Comparison of ENCODE assay signal across 12 cellular contexts in the genomic region with DNA sequence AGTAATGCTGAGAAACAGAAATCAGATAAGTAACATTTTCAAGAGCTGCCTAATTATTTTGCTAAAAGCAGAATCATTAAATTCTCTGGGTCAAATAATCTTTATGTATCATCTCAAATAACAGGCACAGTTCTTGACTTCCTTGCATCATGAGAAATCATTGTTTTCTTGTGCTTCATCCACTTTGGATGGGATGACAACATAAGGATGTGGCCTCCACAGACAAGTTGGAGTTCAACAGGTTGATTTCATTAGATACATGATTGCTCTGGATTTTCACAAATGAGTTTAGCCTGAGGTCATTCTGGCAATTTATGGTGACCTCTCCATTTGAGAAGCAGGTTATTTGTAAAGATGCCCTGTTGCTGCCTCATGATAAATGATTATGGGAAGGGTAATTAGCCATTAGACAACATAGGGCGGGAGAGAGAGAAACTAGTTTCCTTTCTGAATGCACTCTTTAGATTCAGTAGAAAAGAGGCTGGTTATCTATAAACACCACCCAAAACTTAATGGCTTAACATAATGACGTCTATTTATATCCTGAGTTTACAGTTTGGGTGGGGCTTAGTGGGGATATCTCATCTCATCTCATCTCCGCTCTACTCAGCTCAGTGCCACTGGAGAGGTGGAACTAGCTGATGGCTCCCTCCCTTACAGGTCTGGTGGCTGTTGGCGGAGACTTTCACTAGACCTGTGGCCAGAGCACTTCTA. TPM values are rescaled to one million over a fixed set of nuclear protein-coding genes. Genes with fewer than 3 reads are reported as not detected.
DNase-seq lines count a peak whose midpoint lies in the region; ATAC-seq and TF ChIP-seq lines count a peak whose summit lies in the region.
"Had no signal": no experiment of that assay in that cellular context is flagged by ENCODE, and none has a peak within 500 bp of the region (broad histone marks: within the 10 kb centered on the region; RNA-seq: fewer than 3 reads in every experiment).

No MANE protein-coding gene starts in this region.

- peaks cover 15 to 62% of the 10 kb centered on the region in 2 experiments for H3K79me1 ChIP-seq in IMR-90 (ENCODE audit: low read depth in 1 of 2, low read length in 2 of 2)

- H3K56ac ChIP-seq in IMR-90 (ENCODE audit: extremely low read depth, insufficient read depth, low read length) = no peak overlapping the region

- dilution Hi-C loops in IMR-90 (cut with HindIII; ENCODE audit: low sequenced_read_pairs, unreplicated experiment) = no loop called here

- H3K27ac ChIP-seq in IMR-90 (ENCODE audit: insufficient read depth, low read length) (no peak overlapping the region), cingulate gyrus (ENCODE audit: low read depth, low read length) (peak overlapping the region; percentile 32)
- H3K27ac ChIP-seq: HL-60, suprapubic skin had no signal

- H3K9ac ChIP-seq in IMR-90 (ENCODE audit: low read depth, low read length) = no peak overlapping the region

- peaks cover 7% of the 10 kb centered on the region for H3K36me3 ChIP-seq in IMR-90 (ENCODE audit: control insufficient read depth, insufficient read depth, low read length)

- H3K27ac Mint-ChIP-seq in osteocyte (ENCODE audit: unreplicated experiment) = peak overlapping the region; percentile 34

- H2AFZ ChIP-seq in IMR-90 (replicated peaks; ENCODE audit: low read length, poor library complexity) = no peak overlapping the region

- H3K36me3 Mint-ChIP-seq in osteocyte (ENCODE audit: unreplicated experiment) = peaks cover 16% of the 10 kb centered on the region

- no peak overlapping the region for H4K8ac ChIP-seq in IMR-90 (ENCODE audit: low read depth in 2 of 2, low read length in 2 of 2)

- TF ChIP-seq RAD21 in IMR-90 (IDR thresholded peaks at IDR 0.05; ENCODE audit: low read length) = no peak

- H3K9me1 ChIP-seq in IMR-90 (ENCODE audit: insufficient read depth, low read length) = peaks cover 13% of the 10 kb centered on the region

- no peak overlapping the region for H3K4me3 Mint-ChIP-seq in osteocyte (ENCODE audit: unreplicated experiment)

- H4K20me1 ChIP-seq in IMR-90 (ENCODE audit: insufficient read depth, low read length) = no peaks in the 10 kb centered on the region

- 100% methylated on average over 1 of the region's 4 CpGs; no CpG with 5 or more reads in 1 of the 2 experiments for WGBS in IMR-90 (ENCODE audit: extremely low coverage in 2 of 2, insufficient read length in 1 of 2), 2 experiments

- no peaks in the 10 kb centered on the region for H3K9me3 Mint-ChIP-seq in osteocyte (ENCODE audit: unreplicated experiment)

- no peak for TF ChIP-seq POLR2A in IMR-90 (IDR thresholded peaks at IDR 0.05; ENCODE audit: low read depth, low read length)

- peak overlapping the region; percentile 40; the same call in 1 of the 2 replicates for H3K23ac ChIP-seq in IMR-90 (ENCODE audit: low read depth, low read length)

- intact Hi-C loops in IMR-90 (cut with micrococcal nuclease) = no loop called here

- H2BK20ac ChIP-seq in IMR-90 (ENCODE audit: low read depth, low read length) = peak overlapping the region; percentile 24; the same call in 1 of the 2 replicates

- peak overlapping the region; percentile 18 for H2BK5ac ChIP-seq in IMR-90 (ENCODE audit: low read depth, low read length, poor library complexity, severe bottlenecking)

- DNase-seq in NCI-H1417 (lab: John Stamatoyannopoulos, UW) (peak in 2 of 3 experiments; percentile 9 to 56), NCI-H1417 treated with DMSO at 0.1 percent for 48 hours (lab: John Stamatoyannopoulos, UW) (no peak), IMR-90 (no peak), osteocyte (ENCODE audit: extremely low spot score, unreplicated experiment) (no peak), SW480 (ENCODE audit: low spot score) (no peak), GOT3 (lab: John Stamatoyannopoulos, UW) (no peak), NCI-H2029 treated with DMSO at 0.1 percent for 48 hours (lab: John Stamatoyannopoulos, UW) (no peak)
- DNase-seq: MM.1S, Peyer's patch had no signal

- no TSS peak for BruUV-seq in IMR-90 (replicated peaks; lab: Mats Ljungman, UMichigan)

- no peak overlapping the region for H3K14ac ChIP-seq in IMR-90 (replicated peaks; ENCODE audit: low read depth, low read length)

- H2BK120ac ChIP-seq in IMR-90 (ENCODE audit: low read depth, low read length) = no peak overlapping the region; the same call in 1 of the 2 replicates

- H3K4me3 ChIP-seq in IMR-90 (ENCODE audit: insufficient read depth, low read depth, low read length) = no peak overlapping the region
- H3K4me3 ChIP-seq: Peyer's patch, suprapubic skin had no signal

- peak overlapping the region; percentile 37; the same call in 1 of the 3 replicates for H2BK15ac ChIP-seq in IMR-90 (ENCODE audit: low read depth, low read length)

- no peak overlapping the region for H2AK9ac ChIP-seq in IMR-90 (replicated peaks; ENCODE audit: low read depth, low read length, poor library complexity)

- peaks cover 16% of the 10 kb centered on the region for H3K4me1 ChIP-seq in IMR-90 (ENCODE audit: control insufficient read depth, insufficient read depth, low read length)

- no peak overlapping the region for H4K91ac ChIP-seq in IMR-90 (ENCODE audit: insufficient read depth, low read depth, low read length)

- H4K5ac ChIP-seq in IMR-90 (ENCODE audit: low read depth, low read length) = no peak overlapping the region

- peaks cover 27% of the 10 kb centered on the region for H3K4me1 Mint-ChIP-seq in osteocyte (ENCODE audit: unreplicated experiment)

- H3K4ac ChIP-seq in IMR-90 (ENCODE audit: low read depth, low read length) = peak overlapping the region; percentile 51; the same call in 1 of the 2 replicates

- POLR2A ChIA-PET in IMR-90 (lab: Charles Lee; ENCODE audit: unreplicated experiment) = interaction anchor here (0.6 kb wide), 1 partner anchor 52 kb away, joined by 3 read pairs; no protein-coding TSS in a partner anchor

- ATAC-seq in IMR-90 (ENCODE audit: low read depth) = no peak

- peak overlapping the region; percentile 41 for H2AK5ac ChIP-seq in IMR-90 (ENCODE audit: low read depth, low read length)

- no peak overlapping the region for H3K4me2 ChIP-seq in IMR-90 (ENCODE audit: low read depth, low read length)

- H3K18ac ChIP-seq in IMR-90 (ENCODE audit: low read depth, low read length) = no peak overlapping the region

- CTCF ChIA-PET in IMR-90 (lab: Yijun Ruan, JAX) = interaction anchor here (1.6 kb wide), 1 partner anchor 25 kb away, joined by 3 read pairs; no protein-coding TSS in a partner anchor

- in situ Hi-C loops in IMR-90 (cut with MboI; ENCODE audit: low sequenced_read_pairs) = no loop called here

- H3K27me3 ChIP-seq in IMR-90 (ENCODE audit: control insufficient read depth, insufficient read depth, low read length) = no peaks in the 10 kb centered on the region
- H3K27me3 ChIP-seq: Peyer's patch, suprapubic skin had no signal

- TF ChIP-seq CTCF in IMR-90 (conservative IDR thresholded peaks at IDR 0.05; ENCODE audit: low read depth, low read length) (no peak), osteocyte (IDR thresholded peaks at IDR 0.05) (no peak)

- H3K27me3 Mint-ChIP-seq in osteocyte (ENCODE audit: unreplicated experiment) = no peaks in the 10 kb centered on the region

- no peaks in the 10 kb centered on the region for H3K9me3 ChIP-seq in IMR-90 (ENCODE audit: control insufficient read depth, insufficient read depth, low read length)
- H3K9me3 ChIP-seq: Peyer's patch, suprapubic skin had no signal

TF ChIP-seq in IMR-90, 13 proteins besides CTCF, POLR2A, EP300 and RAD21:
- TF ChIP-seq CHD1 (IDR thresholded peaks at IDR 0.05; ENCODE audit: low read depth, low read length) (no peak), RCOR1 (IDR thresholded peaks at IDR 0.05; ENCODE audit: insufficient replicate concordance, low read length) (no peak), SMC3 (IDR thresholded peaks at IDR 0.05; ENCODE audit: low read depth, low read length) (no peak), MAFK (IDR thresholded peaks at IDR 0.05; ENCODE audit: low read depth, low read length) (no peak), BHLHE40 (IDR thresholded peaks at IDR 0.05; ENCODE audit: low read depth, low read length) (no peak), MXI1 (IDR thresholded peaks at IDR 0.05; ENCODE audit: borderline replicate concordance, low read depth, low read length) (no peak), MAZ (IDR thresholded peaks at IDR 0.05; ENCODE audit: borderline replicate concordance, low read depth, low read length) (no peak), CEBPB (IDR thresholded peaks at IDR 0.05; ENCODE audit: low read depth, low read length) (no peak), ELK1 (IDR thresholded peaks at IDR 0.05; ENCODE audit: borderline replicate concordance, low read depth, low read length) (no peak), RFX5 (IDR thresholded peaks at IDR 0.05; ENCODE audit: low read depth, low read length) (no peak), NFE2L2 (IDR thresholded peaks at IDR 0.05; ENCODE audit: low read depth, low read length) (no peak), FOS (IDR thresholded peaks at IDR 0.05; ENCODE audit: low read depth, low read length) (no peak)
- TF ChIP-seq, protein P1, sequence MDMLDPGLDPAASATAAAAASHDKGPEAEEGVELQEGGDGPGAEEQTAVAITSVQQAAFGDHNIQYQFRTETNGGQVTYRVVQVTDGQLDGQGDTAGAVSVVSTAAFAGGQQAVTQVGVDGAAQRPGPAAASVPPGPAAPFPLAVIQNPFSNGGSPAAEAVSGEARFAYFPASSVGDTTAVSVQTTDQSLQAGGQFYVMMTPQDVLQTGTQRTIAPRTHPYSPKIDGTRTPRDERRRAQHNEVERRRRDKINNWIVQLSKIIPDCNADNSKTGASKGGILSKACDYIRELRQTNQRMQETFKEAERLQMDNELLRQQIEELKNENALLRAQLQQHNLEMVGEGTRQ (IDR thresholded peaks at IDR 0.05; ENCODE audit: low read depth, low read length) = no peak

RNA-seq across cellular contexts. Expression of gene ADORA2A, which starts 35.0 kb away (rescaled TPM):
- total RNA-seq in IMR-90 (2012; rRNA removed) = 0.28 and 0.36 TPM in 2 replicates
- 0.76 and 1.1 TPM in 2 replicates for polyA plus RNA-seq in IMR-90 (2012; rRNA removed)
- 1.3 and 1.6 TPM in 2 replicates for polyA plus RNA-seq in IMR-90 (2012; cell fraction: cytosol; rRNA removed)
- polyA plus RNA-seq in IMR-90 (2012; cell fraction: nucleus; rRNA removed; ENCODE audit: low replicate concordance) = 2.9 and 7.6 TPM in 2 replicates
- total RNA-seq in osteocyte = 1.6 and 3.5 TPM in 2 replicates

Comparison
In these comparisons a context has a peak if more than half of its experiments do, and no peak if none do; other contexts are left out.
1. DNase-seq: peak in NCI-H1417 (2 of 3); none in NCI-H1417 treated with DMSO at 0.1 percent for 48 hours (single experiment), IMR-90 (single experiment), osteocyte (single experiment), SW480 (single experiment), GOT3 (single experiment) and NCI-H2029 treated with DMSO at 0.1 percent for 48 hours (single experiment).